8 cellular contexts compared by ENCODE assay signal in genomic region chr5:14809369-14810144, GRCh38.
A peak's percentile ranks its signal among the peaks of the same experiment; 100 is the strongest.
DNase-seq lines count a peak whose midpoint lies in the region; ATAC-seq and TF ChIP-seq lines count a peak whose summit lies in the region.

No MANE protein-coding gene starts in this region.

- no peaks in the 10 kb centered on the region for H3K27me3 ChIP-seq in left lung

- no peak overlapping the region for H3K4me3 ChIP-seq in astrocyte of the cerebellum (ENCODE audit: low read depth, low read length)
- H3K4me3 ChIP-seq in left lung: no peak overlapping the region

- no peak for TF ChIP-seq CTCF in astrocyte of the cerebellum (IDR thresholded peaks at IDR 0.05; ENCODE audit: low read depth, low read length, missing control alignments)
- no peak for TF ChIP-seq CTCF in left lung (IDR thresholded peaks at IDR 0.05)

- H3K36me3 ChIP-seq in left lung: no peaks in the 10 kb centered on the region

- H3K9me3 ChIP-seq in left lung: no peaks in the 10 kb centered on the region

- DNase-seq in ACHN (peak; percentile 78), T1000 (lab: John Stamatoyannopoulos, UW) (peak; percentile 55), astrocyte of the cerebellum (ENCODE audit: low read depth) (peak; percentile 81), left lung (peak in 1 of 2 donors; percentile 64), NCI-H1092 treated with DMSO at 0.1 percent for 48 hours (lab: John Stamatoyannopoulos, UW) (no peak)
- DNase-seq in stimulated activated CD4-positive, alpha-beta T cell treated with anti-CD3 and anti-CD28 coated beads, TNF-alpha, amount 100 ng/mL, for 48 hours (ENCODE audit: low read depth in 3 of 3): peak; percentile 52 to 77 (median 62)

- peaks cover 0 to 19% of the 10 kb centered on the region in 2 donors for H3K4me1 ChIP-seq in left lung

- peak overlapping the region; percentile 39 to 80 for H3K27ac ChIP-seq in left lung

- intact Hi-C loops in left lung (cut with DNase I): no loop called here

- in situ Hi-C loops in ACHN (cut with HindIII; ENCODE audit: low pct_ligation_motif_present, low pct_unique_long_range_greater_than_20kb, low sequenced_read_pairs) (no loop called here), astrocyte of the cerebellum (cut with HindIII; ENCODE audit: low sequenced_read_pairs) (no loop called here)

- ATAC-seq in GM19351 (IDR thresholded peaks at IDR 0.05; ENCODE audit: unreplicated experiment) (peak; percentile 98), HG03520 (IDR thresholded peaks at IDR 0.05; ENCODE audit: unreplicated experiment) (peak; percentile 98), left lung (peak; percentile 89)
